In the genomic region with DNA sequence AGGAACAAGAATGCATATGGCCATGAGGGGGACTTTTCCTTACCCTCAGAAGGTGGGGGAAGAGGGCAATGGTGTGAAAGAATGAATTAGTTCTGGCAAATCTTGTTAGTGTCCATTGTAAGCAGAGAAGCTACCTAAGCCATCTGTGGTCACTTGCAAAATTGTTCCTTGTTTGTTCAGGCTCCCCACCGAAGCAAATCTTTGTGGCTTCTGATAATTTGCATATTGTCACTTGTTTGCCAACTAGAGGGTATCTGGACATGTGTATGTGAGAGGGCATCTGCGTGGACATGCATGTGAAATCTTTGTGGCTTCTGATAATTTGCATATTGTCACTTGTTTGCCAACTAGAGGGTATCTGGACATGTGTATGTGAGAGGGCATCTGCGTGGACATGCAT, we compare ENCODE assay signal across 8 cellular contexts. TPM values are rescaled to one million over a fixed set of nuclear protein-coding genes. Genes with fewer than 3 reads are reported as not detected.
DNase-seq lines count a peak whose midpoint lies in the region; ATAC-seq, FAIRE-seq and TF ChIP-seq lines count a peak whose summit lies in the region.
"Not testable (repeated sequence)": the region's sequence is repeated elsewhere in the genome, so short reads cannot be mapped to it uniquely, and the experiment has no call there.

No MANE protein-coding gene starts in this region.

- ATAC-seq in GM18868 (IDR thresholded peaks at IDR 0.05; ENCODE audit: unreplicated experiment) (peak; percentile 30), GM19468 (IDR thresholded peaks at IDR 0.05; ENCODE audit: extremely low read depth, unreplicated experiment) (peak; percentile 35), HG02588 (IDR thresholded peaks at IDR 0.05; ENCODE audit: unreplicated experiment) (peak; percentile 46), HG03060 (IDR thresholded peaks at IDR 0.05; ENCODE audit: low read depth, unreplicated experiment) (peak; percentile 30), HG03520 (IDR thresholded peaks at IDR 0.05; ENCODE audit: unreplicated experiment) (peak; percentile 34)
- not testable (repeated sequence) for ATAC-seq in natural killer cell treated with Interleukin-12 subunit alpha and Interleukin-12 subunit beta and Interleukin-15 and Interleukin-18, amount 100 ng/mL, for 72 hours

- not testable (repeated sequence) for H3K36me3 ChIP-seq in SJCRH30

- not testable (repeated sequence) for H3K9me3 Mint-ChIP-seq in natural killer cell treated with Interleukin-12 subunit alpha and Interleukin-12 subunit beta and Interleukin-15 and Interleukin-18, amount 100 ng/mL, for 72 hours

- not testable (repeated sequence) for H3K9me3 ChIP-seq in SJCRH30 (replicated peaks)

- peaks cover 12% of the 10 kb centered on the region for H3K36me3 Mint-ChIP-seq in natural killer cell treated with Interleukin-12 subunit alpha and Interleukin-12 subunit beta and Interleukin-15 and Interleukin-18, amount 100 ng/mL, for 72 hours

- peaks cover 88 to 89% of the 10 kb centered on the region in 2 donors for H3K4me1 Mint-ChIP-seq in natural killer cell treated with Interleukin-12 subunit alpha and Interleukin-12 subunit beta and Interleukin-15 and Interleukin-18, amount 100 ng/mL, for 72 hours (ENCODE audit: low read depth in 2 of 2)

- peak overlapping the region; percentile 23 to 99 for H3K27ac Mint-ChIP-seq in natural killer cell treated with Interleukin-12 subunit alpha and Interleukin-12 subunit beta and Interleukin-15 and Interleukin-18, amount 100 ng/mL, for 72 hours

- DNase-seq in GM12891 (ENCODE audit: insufficient read length, low spot score); natural killer cell treated with Interleukin-12 subunit alpha and Interleukin-12 subunit beta and Interleukin-15 and Interleukin-18, amount 100 ng/mL, for 72 hours (ENCODE audit: low spot score): not testable (repeated sequence)
- peak; percentile 50 to 81 for DNase-seq in SJCRH30

- not testable (repeated sequence) for H3K4me3 Mint-ChIP-seq in natural killer cell treated with Interleukin-12 subunit alpha and Interleukin-12 subunit beta and Interleukin-15 and Interleukin-18, amount 100 ng/mL, for 72 hours

- not testable (repeated sequence) for H3K27me3 Mint-ChIP-seq in natural killer cell treated with Interleukin-12 subunit alpha and Interleukin-12 subunit beta and Interleukin-15 and Interleukin-18, amount 100 ng/mL, for 72 hours

- H3K4me1 ChIP-seq in SJCRH30, result peaks cover 49% of the 10 kb centered on the region

- H3K27ac ChIP-seq in SJCRH30, result peak overlapping the region; percentile 81

- not testable (repeated sequence) for TF ChIP-seq POLR2A in GM12891 (IDR thresholded peaks at IDR 0.05; ENCODE audit: low read depth, low read length)

- H3K27me3 ChIP-seq in SJCRH30, result not testable (repeated sequence)

- not testable (repeated sequence) for H3K4me3 ChIP-seq in SJCRH30

- peak; percentile 99 for FAIRE-seq in GM12891 (lab: Jason Lieb, UNC)

TF ChIP-seq in GM12891, 5 proteins besides CTCF, POLR2A, EP300 and RAD21:
- peak; percentile 84 for TF ChIP-seq POU2F2 (IDR thresholded peaks at IDR 0.05; ENCODE audit: low read depth, low read length)

RNA-seq across cellular contexts. Expression of gene SETBP1, which starts 41.1 kb away (rescaled TPM):
- polyA plus RNA-seq in GM12891 (2012; ENCODE audit: low read depth, missing spikeins), result 3.4 TPM
- total RNA-seq in SJCRH30 (2014; rRNA removed; shearing (Covaris generic)), result 10.5 and 11.9 TPM in 2 replicates
- 10 to 100 TPM; 77.9 to 79.6 TPM for total RNA-seq in natural killer cell treated with Interleukin-12 subunit alpha and Interleukin-12 subunit beta and Interleukin-15 and Interleukin-18, amount 100 ng/mL, for 72 hours
